Comparison of ENCODE assay signal across 8 cellular contexts in genomic region chr22:44351685-44352377, GRCh38. TPM values are rescaled to one million over a fixed set of nuclear protein-coding genes. Genes with fewer than 3 reads are reported as not detected.
A peak's percentile ranks its signal among the peaks of the same experiment; 100 is the strongest.
DNase-seq lines count a peak whose midpoint lies in the region; ATAC-seq and TF ChIP-seq lines count a peak whose summit lies in the region.

No MANE protein-coding gene starts in this region.

- H3K4me2 ChIP-seq in Karpas-422 (ENCODE audit: low read depth, low read length, poor library complexity, severe bottlenecking): no peak overlapping the region

- H3K9me3 ChIP-seq in HEK293 (ENCODE audit: control insufficient read depth, insufficient read depth, low read depth, low read length): no peaks in the 10 kb centered on the region
- no peaks in the 10 kb centered on the region for H3K9me3 ChIP-seq in upper lobe of right lung
- no peaks in the 10 kb centered on the region for H3K9me3 ChIP-seq in Karpas-422 (ENCODE audit: low read length)

- H3K27me3 ChIP-seq in upper lobe of right lung: no peaks in the 10 kb centered on the region
- no peaks in the 10 kb centered on the region for H3K27me3 ChIP-seq in Karpas-422 (ENCODE audit: low read length)

- H3K27me3 Mint-ChIP-seq in activated CD8-positive, alpha-beta T cell treated with anti-CD3 and anti-CD28 coated beads, Interleukin-2, amount 10 ng/mL, durations not matched to agents 7 days and 5 days (ENCODE audit: low read depth): peaks cover 18% of the 10 kb centered on the region

- no peak for ATAC-seq in activated CD8-positive, alpha-beta T cell treated with anti-CD3 and anti-CD28 coated beads, Interleukin-2, amount 10 ng/mL, durations not matched to agents 7 days and 5 days
- ATAC-seq in upper lobe of right lung: peak; percentile 31
- no peak for ATAC-seq in HG02588 (IDR thresholded peaks at IDR 0.05; ENCODE audit: unreplicated experiment)

- peaks cover 8% of the 10 kb centered on the region for H3K4me1 Mint-ChIP-seq in activated CD8-positive, alpha-beta T cell treated with anti-CD3 and anti-CD28 coated beads, Interleukin-2, amount 10 ng/mL, durations not matched to agents 7 days and 5 days (ENCODE audit: low read depth)

- intact Hi-C loops in upper lobe of right lung (cut with DNase I): no loop called here

- H3K36me3 ChIP-seq in HEK293 (ENCODE audit: control insufficient read depth in 2 of 2, insufficient read depth in 1 of 2, low read length in 2 of 2): no peaks in the 10 kb centered on the region
- no peaks in the 10 kb centered on the region for H3K36me3 ChIP-seq in upper lobe of right lung
- H3K36me3 ChIP-seq in Karpas-422 (ENCODE audit: insufficient read depth, low read length): no peaks in the 10 kb centered on the region

- H3K9ac ChIP-seq in Karpas-422 (ENCODE audit: low read length): no peak overlapping the region

- H3K9me2 ChIP-seq in Karpas-422 (replicated peaks; ENCODE audit: insufficient read depth, low read length): no peaks in the 10 kb centered on the region

- TF ChIP-seq CTCF in AG09309 (IDR thresholded peaks at IDR 0.05; ENCODE audit: control insufficient read depth, insufficient read depth, low read depth, low read length, missing control alignments) (no peak), HEK293 (tag by site-specific recombination; IDR thresholded peaks at IDR 0.05) (no peak), upper lobe of right lung (IDR thresholded peaks at IDR 0.05) (no peak)

- H3K27ac ChIP-seq in HEK293 (ENCODE audit: extremely low read depth, low read depth, low read length) (no peak overlapping the region), upper lobe of right lung (no peak overlapping the region), Karpas-422 (ENCODE audit: low read length) (no peak overlapping the region)

- CTCF ChIA-PET in HEK293 (lab: Yijun Ruan, JAX): no interaction called here
- CTCF ChIA-PET in activated CD8-positive, alpha-beta T cell treated with anti-CD3 and anti-CD28 coated beads, Interleukin-2, amount 10 ng/mL, durations not matched to agents 7 days and 5 days (lab: Charles Lee): no interaction called here

- peak; percentile 80 for DNase-seq in AG09309 (ENCODE audit: low read depth)
- DNase-seq in activated CD8-positive, alpha-beta T cell treated with anti-CD3 and anti-CD28 coated beads, Interleukin-2, amount 10 ng/mL, durations not matched to agents 7 days and 5 days: peak; percentile 25
- peak; percentile 87 for DNase-seq in iris pigment epithelial cell (ENCODE audit: low read depth)
- no peak for DNase-seq in upper lobe of right lung
- DNase-seq in Karpas-422: no peak
- no peak for DNase-seq in NCI-H510A treated with DMSO at 0.1 percent for 48 hours (lab: John Stamatoyannopoulos, UW)

- H3K79me2 ChIP-seq in Karpas-422 (ENCODE audit: low read length): no peaks in the 10 kb centered on the region

- H3K4me1 ChIP-seq in HEK293 (ENCODE audit: control insufficient read depth, insufficient read depth, low read length) (peaks cover 4% of the 10 kb centered on the region), upper lobe of right lung (peaks cover 7% of the 10 kb centered on the region), Karpas-422 (ENCODE audit: low read length) (no peaks in the 10 kb centered on the region)

- no peak overlapping the region for H3K27ac Mint-ChIP-seq in activated CD8-positive, alpha-beta T cell treated with anti-CD3 and anti-CD28 coated beads, Interleukin-2, amount 10 ng/mL, durations not matched to agents 7 days and 5 days

- H3K4me3 Mint-ChIP-seq in activated CD8-positive, alpha-beta T cell treated with anti-CD3 and anti-CD28 coated beads, Interleukin-2, amount 10 ng/mL, durations not matched to agents 7 days and 5 days: no peak overlapping the region

- H4K20me1 ChIP-seq in Karpas-422 (ENCODE audit: insufficient read depth, low read depth, low read length): no peaks in the 10 kb centered on the region

- H3K9me3 Mint-ChIP-seq in activated CD8-positive, alpha-beta T cell treated with anti-CD3 and anti-CD28 coated beads, Interleukin-2, amount 10 ng/mL, durations not matched to agents 7 days and 5 days (ENCODE audit: insufficient read depth): no peaks in the 10 kb centered on the region

- H3K4me3 ChIP-seq in AG09309 (ENCODE audit: control insufficient read depth, low read depth, low read length) (no peak overlapping the region), HEK293 (ENCODE audit: low read depth, low read length) (no peak overlapping the region), upper lobe of right lung (no peak overlapping the region), Karpas-422 (ENCODE audit: low read length) (no peak overlapping the region)

- H3K36me3 Mint-ChIP-seq in activated CD8-positive, alpha-beta T cell treated with anti-CD3 and anti-CD28 coated beads, Interleukin-2, amount 10 ng/mL, durations not matched to agents 7 days and 5 days (ENCODE audit: low read depth): no peaks in the 10 kb centered on the region

- H2AFZ ChIP-seq in Karpas-422 (ENCODE audit: low read length): no peak overlapping the region

- POLR2A ChIA-PET in HEK293 (lab: Yijun Ruan, JAX): no interaction called here
- POLR2A ChIA-PET in activated CD8-positive, alpha-beta T cell treated with anti-CD3 and anti-CD28 coated beads, Interleukin-2, amount 10 ng/mL, durations not matched to agents 7 days and 5 days (lab: Charles Lee): no interaction called here

TF ChIP-seq in HEK293, 187 proteins besides CTCF, POLR2A, EP300 and RAD21 (continues in another document):
- no peak for TF ChIP-seq PRDM1 (tag by site-specific recombination; IDR thresholded peaks at IDR 0.05)
- peak; percentile 71 for TF ChIP-seq ZIC2 (tag by site-specific recombination; IDR thresholded peaks at IDR 0.05)
- TF ChIP-seq PRDM4 (tag by site-specific recombination; IDR thresholded peaks at IDR 0.05): no peak
- TF ChIP-seq MEIS1 (CRISPR knock-in tag; IDR thresholded peaks at IDR 0.05; ENCODE audit: borderline replicate concordance): no peak
- TF ChIP-seq ZNF26 (tag by site-specific recombination; IDR thresholded peaks at IDR 0.05): no peak
- TF ChIP-seq ZNF76 (tag by site-specific recombination; IDR thresholded peaks at IDR 0.05; ENCODE audit: borderline replicate concordance, low read depth): peak; percentile 17; the same call in 1 of the 2 replicates
- TF ChIP-seq ZNF398 (tag by site-specific recombination; IDR thresholded peaks at IDR 0.05): peak; percentile 90
- TF ChIP-seq ZFP3 (tag by site-specific recombination; IDR thresholded peaks at IDR 0.05; ENCODE audit: low read depth): no peak
- TF ChIP-seq EGR2 (tag by site-specific recombination; IDR thresholded peaks at IDR 0.05; ENCODE audit: low read depth): peak; percentile 13; the same call in 1 of the 2 replicates
- no peak for TF ChIP-seq HOXD13 (CRISPR knock-in tag; IDR thresholded peaks at IDR 0.05; ENCODE audit: borderline replicate concordance)

RNA-seq across cellular contexts. Expression of gene SHISAL1, which starts 39.1 kb away (rescaled TPM):
- total RNA-seq in activated CD8-positive, alpha-beta T cell treated with anti-CD3 and anti-CD28 coated beads, Interleukin-2, amount 10 ng/mL, durations not matched to agents 7 days and 5 days: not detected
- 1.0 TPM for total RNA-seq in upper lobe of right lung
- not detected in 2 replicates for total RNA-seq in Karpas-422 (2014; rRNA removed; shearing (Covaris generic); ENCODE audit: low replicate concordance)

Comparison
In these comparisons a context has a peak if more than half of its experiments do, and no peak if none do; other contexts are left out.
1. DNase-seq: peak in AG09309 (single experiment), activated CD8-positive, alpha-beta T cell treated with anti-CD3 and anti-CD28 coated beads, Interleukin-2, amount 10 ng/mL, durations not matched to agents 7 days and 5 days (single experiment) and iris pigment epithelial cell (single experiment); none in upper lobe of right lung (single experiment), Karpas-422 (single experiment) and NCI-H510A treated with DMSO at 0.1 percent for 48 hours (single experiment).